ENCODE assay signal across 12 cellular contexts in genomic region chr1:67013573-67013972, GRCh38. TPM values are rescaled to one million over a fixed set of nuclear protein-coding genes. Genes with fewer than 3 reads are reported as not detected.
DNase-seq lines count a peak whose midpoint lies in the region; ATAC-seq and TF ChIP-seq lines count a peak whose summit lies in the region.
"Had no signal": no experiment of that assay in that cellular context is flagged by ENCODE, and none has a peak within 500 bp of the region (broad histone marks: within the 10 kb centered on the region; RNA-seq: fewer than 3 reads in every experiment).

No MANE protein-coding gene starts in this region.

- H3K9me3 Mint-ChIP-seq in T-helper 2 cell treated with Interferon-gamma antibody and Interleukin-4, amounts not matched to agents 5 μg/mL and 100 μg/mL, for 36 hours: no peaks in the 10 kb centered on the region

- peaks cover 0 to 7% of the 10 kb centered on the region in 2 experiments; a peak in 2 of 4 replicates for H3K4me1 ChIP-seq in HCT116 (ENCODE audit: control insufficient read depth in 1 of 2, insufficient read depth in 2 of 2, low read length in 2 of 2)

- no peaks in the 10 kb centered on the region for H3K36me3 ChIP-seq in HCT116 (ENCODE audit: control insufficient read depth in 1 of 2, insufficient read depth in 2 of 2, low read length in 2 of 2)

- H3K4me3 Mint-ChIP-seq in T-helper 2 cell treated with Interferon-gamma antibody and Interleukin-4, amounts not matched to agents 5 μg/mL and 100 μg/mL, for 36 hours: no peak overlapping the region
- H3K4me3 Mint-ChIP-seq: T-helper 17 cell had no signal

- no peak overlapping the region for H3K27ac ChIP-seq in HCT116 (ENCODE audit: low read depth, low read length)
- H3K27ac ChIP-seq: skin epidermis, stomach had no signal

- TF ChIP-seq RAD21 in HCT116 (IDR thresholded peaks at IDR 0.05; ENCODE audit: low read depth): no peak

- no TSS peak for BruUV-seq in HCT116 (replicated peaks; lab: Mats Ljungman, UMichigan)

- H4K20me1 ChIP-seq in HCT116 (ENCODE audit: insufficient read depth): no peaks in the 10 kb centered on the region

- TF ChIP-seq CTCF in HCT116 (IDR thresholded peaks at IDR 0.05 in 2 of 3, conservative IDR thresholded peaks at IDR 0.05 in 1 of 3; ENCODE audit: borderline replicate concordance in 1 of 3, insufficient read depth in 1 of 3, low read depth in 2 of 3, low read length in 2 of 3) (no peak), GM20000 (IDR thresholded peaks at IDR 0.05; ENCODE audit: extremely low read depth, missing control alignments) (no peak)

- ATAC-seq in HCT116 (no peak), SK-N-SH treated with all-trans-retinoic acid at 6 μM for 48 hours (peak; percentile 52; the same call in 2 of the 3 replicates), GM19452 (IDR thresholded peaks at IDR 0.05; ENCODE audit: unreplicated experiment) (no peak), HG02642 (IDR thresholded peaks at IDR 0.05; ENCODE audit: poor library complexity, unreplicated experiment) (no peak)
- ATAC-seq: T-helper 17 cell had no signal

- H3K27ac Mint-ChIP-seq in T-helper 2 cell treated with Interferon-gamma antibody and Interleukin-4, amounts not matched to agents 5 μg/mL and 100 μg/mL, for 36 hours: no peak overlapping the region
- H3K27ac Mint-ChIP-seq: T-helper 17 cell had no signal

- H3K9me2 ChIP-seq in HCT116 (ENCODE audit: insufficient read depth): no peaks in the 10 kb centered on the region; the same call in 1 of the 2 replicates

- no peak overlapping the region for H3K4me3 ChIP-seq in HCT116 (replicated peaks in 1 of 2; ENCODE audit: low read depth in 1 of 2, low read length in 2 of 2)
- H3K4me3 ChIP-seq: skin epidermis, stomach had no signal

- H3K4me2 ChIP-seq in HCT116 (ENCODE audit: low read length): no peak overlapping the region; the same call in 1 of the 2 replicates

- peaks cover 4% of the 10 kb centered on the region for H3K4me1 Mint-ChIP-seq in T-helper 2 cell treated with Interferon-gamma antibody and Interleukin-4, amounts not matched to agents 5 μg/mL and 100 μg/mL, for 36 hours (ENCODE audit: low read depth)
- H3K4me1 Mint-ChIP-seq: T-helper 17 cell had no signal

- H3K9me3 ChIP-seq in HCT116 (ENCODE audit: control insufficient read depth in 1 of 2, insufficient read depth in 1 of 2, low read depth in 1 of 2, low read length in 2 of 2): no peaks in the 10 kb centered on the region
- H3K9me3 ChIP-seq: stomach had no signal

- POLR2A ChIA-PET in HCT116 (lab: Charles Lee): no interaction called here

- no peaks in the 10 kb centered on the region for H3K79me2 ChIP-seq in HCT116 (ENCODE audit: insufficient read depth, low read length)

- TF ChIP-seq POLR2A in HCT116 (IDR thresholded peaks at IDR 0.05; ENCODE audit: borderline replicate concordance, extremely low read depth, insufficient read depth, insufficient read length): no peak

- H3K9ac ChIP-seq in HCT116 (ENCODE audit: low read length): no peak overlapping the region

- intact Hi-C loops in HCT116 (cut with micrococcal nuclease): no loop called here

- no peaks in the 10 kb centered on the region for H3K27me3 Mint-ChIP-seq in T-helper 2 cell treated with Interferon-gamma antibody and Interleukin-4, amounts not matched to agents 5 μg/mL and 100 μg/mL, for 36 hours (ENCODE audit: low read depth)
- H3K27me3 Mint-ChIP-seq: T-helper 17 cell had no signal

- H3K36me3 Mint-ChIP-seq in T-helper 2 cell treated with Interferon-gamma antibody and Interleukin-4, amounts not matched to agents 5 μg/mL and 100 μg/mL, for 36 hours (ENCODE audit: low read depth): peaks cover 35% of the 10 kb centered on the region

- no peak overlapping the region for H2AFZ ChIP-seq in HCT116 (ENCODE audit: low read depth, low read length, poor library complexity, severe bottlenecking)

- no peaks in the 10 kb centered on the region for H3K27me3 ChIP-seq in HCT116 (ENCODE audit: insufficient read depth, low read length)
- H3K27me3 ChIP-seq: stomach had no signal

- RAD21 ChIA-PET in HCT116 (lab: Charles Lee; ENCODE audit: low non-redundant PET in 1 of 2, low total read pairs in 2 of 2, uncharacterized antibody in 2 of 2, unreplicated experiment in 2 of 2): no interaction called here

- CTCF ChIA-PET in HCT116 (lab: Charles Lee): interaction anchor here (0.6 kb wide), 1 partner anchor 18 kb away, joined by 3 read pairs; no protein-coding TSS in a partner anchor

- DNase-seq in ELR (ENCODE audit: low read depth): peak; percentile 74
- DNase-seq in HCT116 (ENCODE audit: low read depth, low spot score): no peak
- peak; percentile 59 for DNase-seq in kidney tubule cell (ENCODE audit: low spot score)
- no peak for DNase-seq in T-helper 2 cell treated with Interferon-gamma antibody and Interleukin-4, amounts not matched to agents 5 μg/mL and 100 μg/mL, for 36 hours (ENCODE audit: low spot score)
- no peak for DNase-seq in GM20000 (ENCODE audit: low spot score)
- DNase-seq: NCI-H446, stomach, T-helper 17 cell had no signal

TF ChIP-seq in HCT116, 20 proteins besides CTCF, POLR2A, EP300 and RAD21:
- TF ChIP-seq EZH2phosphoT487 (IDR thresholded peaks at IDR 0.05; ENCODE audit: borderline replicate concordance) (no peak), JUND (IDR thresholded peaks at IDR 0.05) (peak; percentile 43; the same call in 1 of the 2 replicates), FOSL1 (IDR thresholded peaks at IDR 0.05; ENCODE audit: low read depth) (peak; percentile 40; the same call in 1 of the 2 replicates), ELF1 (IDR thresholded peaks at IDR 0.05; ENCODE audit: borderline replicate concordance, low read depth) (no peak)

TF ChIP-seq in SK-N-SH treated with all-trans-retinoic acid at 6 μM for 48 hours, 23 proteins besides CTCF, POLR2A, EP300 and RAD21:
- TF ChIP-seq SNAI2 (CRISPR knock-in tag; IDR thresholded peaks at IDR 0.05) (no peak), ZNF565 (CRISPR knock-in tag; conservative IDR thresholded peaks at IDR 0.05; ENCODE audit: low read depth) (no peak), GLIS3 (CRISPR knock-in tag; IDR thresholded peaks at IDR 0.05) (no peak), PPARA (CRISPR knock-in tag; IDR thresholded peaks at IDR 0.05; ENCODE audit: borderline replicate concordance) (no peak), RARB (CRISPR knock-in tag; IDR thresholded peaks at IDR 0.05) (no peak), OSR1 (CRISPR knock-in tag; IDR thresholded peaks at IDR 0.05) (no peak), CSDC2 (CRISPR knock-in tag; IDR thresholded peaks at IDR 0.05) (no peak), ARNTL (CRISPR knock-in tag; IDR thresholded peaks at IDR 0.05; ENCODE audit: borderline replicate concordance, low read depth) (no peak)

RNA-seq across cellular contexts. Expression of gene SLC35D1, which starts 40.4 kb away (rescaled TPM):
- total RNA-seq in HCT116 (2021; ENCODE audit: unreplicated experiment): 6.1 TPM
- 1.7 and 2.1 TPM in 2 replicates for polyA plus RNA-seq in HCT116 (2012)

Comparison
In these comparisons a context has a peak if more than half of its experiments do, and no peak if none do; other contexts are left out.
1. DNase-seq: peak in ELR (single experiment) and kidney tubule cell (single experiment); none in HCT116 (single experiment), T-helper 2 cell treated with Interferon-gamma antibody and Interleukin-4, amounts not matched to agents 5 μg/mL and 100 μg/mL, for 36 hours (single experiment) and GM20000 (single experiment).